Comparison of ENCODE assay signal across 10 cellular contexts in genomic region chr9:133989554-133990365, GRCh38. TPM values are rescaled to one million over a fixed set of nuclear protein-coding genes. Genes with fewer than 3 reads are reported as not detected.
DNase-seq lines count a peak whose midpoint lies in the region; ATAC-seq and TF ChIP-seq lines count a peak whose summit lies in the region.
"Had no signal": no experiment of that assay in that cellular context is flagged by ENCODE, and none has a peak within 500 bp of the region (broad histone marks: within the 10 kb centered on the region; RNA-seq: fewer than 3 reads in every experiment).

No MANE protein-coding gene starts in this region.

- intact Hi-C loops in left ventricle myocardium inferior (cut with micrococcal nuclease), result loop anchor here (5.0 kb wide), 1 partner anchor 197 kb away; no protein-coding TSS in a partner anchor
- intact Hi-C loops in heart right ventricle (cut with DNase I), result no loop called here
- intact Hi-C loops in prostate gland (cut with DNase I), result no loop called here

- peak overlapping the region; percentile 93 for H3K27ac ChIP-seq in left ventricle myocardium inferior (replicated peaks)
- no peak overlapping the region for H3K27ac ChIP-seq in heart right ventricle
- H3K27ac ChIP-seq in mesenchymal stem cell (ENCODE audit: low read length, poor library complexity, severe bottlenecking), result peak overlapping the region; percentile 96
- H3K27ac ChIP-seq in upper lobe of left lung, result peak overlapping the region in 3 of 4 donors; percentile 84 to 95 (median 94)
- H3K27ac ChIP-seq in prostate gland, result no peak overlapping the region

- DNase-seq in left ventricle myocardium inferior (peak; percentile 2), heart right ventricle (no peak), mesenchymal stem cell (no peak), upper lobe of left lung (no peak), prostate gland (ENCODE audit: low spot score) (no peak), KG1 (lab: John Stamatoyannopoulos, UW) (no peak)
- DNase-seq in activated CD8-positive, alpha-beta memory T cell treated with anti-CD3 and anti-CD28 coated beads, Interleukin-2, amount 50 U/mL, for 48 hours, result no peak
- DNase-seq: NCI-H2081 treated with DMSO at 0.1 percent for 48 hours; stimulated activated naive CD4-positive, alpha-beta T cell had no signal

- H2AK5ac ChIP-seq in mesenchymal stem cell (ENCODE audit: low read length, severe bottlenecking), result peak overlapping the region; percentile 30

- H3K18ac ChIP-seq in mesenchymal stem cell (ENCODE audit: low read depth in 1 of 2, low read length in 2 of 2), result peak overlapping the region in 1 of 2 experiments; percentile 93

- TF ChIP-seq POLR2A in upper lobe of left lung (IDR thresholded peaks at IDR 0.05), result no peak
- no peak for TF ChIP-seq POLR2A in prostate gland (IDR thresholded peaks at IDR 0.05)

- H3K79me1 ChIP-seq in mesenchymal stem cell (replicated peaks; ENCODE audit: low read length, poor library complexity, severe bottlenecking), result peaks cover 9% of the 10 kb centered on the region

- H3K9me3 ChIP-seq in left ventricle myocardium inferior (replicated peaks), result no peaks in the 10 kb centered on the region
- H3K9me3 ChIP-seq in heart right ventricle, result no peaks in the 10 kb centered on the region
- H3K9me3 ChIP-seq in mesenchymal stem cell (ENCODE audit: control insufficient read depth, low read length), result no peaks in the 10 kb centered on the region
- H3K9me3 ChIP-seq in upper lobe of left lung, result no peaks in the 10 kb centered on the region
- H3K9me3 ChIP-seq in prostate gland, result no peaks in the 10 kb centered on the region

- peak overlapping the region; percentile 71 for H3K4me2 ChIP-seq in mesenchymal stem cell (ENCODE audit: low read length, poor library complexity, severe bottlenecking)

- peak overlapping the region in 1 of 2 experiments; percentile 37 for H3K23ac ChIP-seq in mesenchymal stem cell (ENCODE audit: low read length in 2 of 2)

- H3K4me1 Mint-ChIP-seq in brain, result peaks cover 57% of the 10 kb centered on the region

- peak overlapping the region; percentile 89 to 96 (median 93) for H3K4me3 Mint-ChIP-seq in brain

- H3K36me3 ChIP-seq in left ventricle myocardium inferior (no peaks in the 10 kb centered on the region), heart right ventricle (no peaks in the 10 kb centered on the region), mesenchymal stem cell (ENCODE audit: control insufficient read depth in 1 of 2, insufficient read depth in 2 of 2, low read depth in 1 of 2, low read length in 2 of 2) (peaks cover 0 to 10% of the 10 kb centered on the region in 2 experiments), upper lobe of left lung (no peaks in the 10 kb centered on the region), prostate gland (no peaks in the 10 kb centered on the region)

- no peak overlapping the region for H2AFZ ChIP-seq in mesenchymal stem cell (ENCODE audit: low read depth, low read length)

- peaks cover 7% of the 10 kb centered on the region for H3K36me3 Mint-ChIP-seq in brain

- H3K4me1 ChIP-seq in left ventricle myocardium inferior (peaks cover 35% of the 10 kb centered on the region), heart right ventricle (peaks cover 8 to 34% (median 23%) of the 10 kb centered on the region in 9 donors), mesenchymal stem cell (ENCODE audit: control insufficient read depth, insufficient read depth, low read depth, low read length) (peaks cover 52% of the 10 kb centered on the region), upper lobe of left lung (peaks cover 24 to 42% (median 32%) of the 10 kb centered on the region in 4 donors), prostate gland (replicated peaks) (no peaks in the 10 kb centered on the region)

- no peak for TF ChIP-seq EP300 in upper lobe of left lung (IDR thresholded peaks at IDR 0.05)

- H2BK5ac ChIP-seq in mesenchymal stem cell (ENCODE audit: low read depth, low read length, poor library complexity, severe bottlenecking), result no peak overlapping the region

- no peak overlapping the region for H2BK15ac ChIP-seq in mesenchymal stem cell (ENCODE audit: low read depth, poor library complexity, severe bottlenecking)

- no peak overlapping the region for H2BK120ac ChIP-seq in mesenchymal stem cell (ENCODE audit: low read depth, low read length)

- H3K27me3 ChIP-seq in left ventricle myocardium inferior (ENCODE audit: low read depth) (peaks cover 6% of the 10 kb centered on the region), heart right ventricle (peaks cover 0 to 17% (median 0%) of the 10 kb centered on the region in 7 donors), mesenchymal stem cell (ENCODE audit: control insufficient read depth in 1 of 2, insufficient read depth in 1 of 2, low read length in 2 of 2) (no peaks in the 10 kb centered on the region), upper lobe of left lung (no peaks in the 10 kb centered on the region), prostate gland (replicated peaks; ENCODE audit: insufficient read depth) (no peaks in the 10 kb centered on the region)

- TF ChIP-seq CTCF in left ventricle myocardium inferior (IDR thresholded peaks at IDR 0.05; ENCODE audit: borderline replicate concordance), result no peak
- TF ChIP-seq CTCF in heart right ventricle (IDR thresholded peaks at IDR 0.05), result no peak
- no peak for TF ChIP-seq CTCF in brain (conservative IDR thresholded peaks at IDR 0.05)
- no peak for TF ChIP-seq CTCF in upper lobe of left lung (IDR thresholded peaks at IDR 0.05)
- no peak for TF ChIP-seq CTCF in prostate gland (IDR thresholded peaks at IDR 0.05)

- ATAC-seq in heart right ventricle, result no peak
- ATAC-seq in upper lobe of left lung (ENCODE audit: low FRiP score in 2 of 2), result no peak

- H3K14ac ChIP-seq in mesenchymal stem cell (ENCODE audit: low read length in 2 of 2), result peak overlapping the region in 1 of 2 experiments; percentile 37

- H3K4ac ChIP-seq in mesenchymal stem cell (ENCODE audit: low read depth in 1 of 2, low read length in 2 of 2), result peak overlapping the region in 1 of 2 experiments; percentile 38

- no peak overlapping the region for H3K9ac ChIP-seq in mesenchymal stem cell (ENCODE audit: low read length)

- peak overlapping the region in 1 of 2 experiments; percentile 37 for H2BK12ac ChIP-seq in mesenchymal stem cell (ENCODE audit: low read length in 2 of 2)

- H4K91ac ChIP-seq in mesenchymal stem cell (ENCODE audit: low read length), result peak overlapping the region; percentile 5

- H3K4me3 ChIP-seq in left ventricle myocardium inferior (no peak overlapping the region), heart right ventricle (peak overlapping the region in 3 of 10 donors; percentile 70 to 80 (median 77)), mesenchymal stem cell (ENCODE audit: insufficient read depth in 1 of 2, low read depth in 1 of 2, low read length in 2 of 2) (peak overlapping the region; percentile 87 to 91), upper lobe of left lung (peak overlapping the region in 3 of 4 donors; percentile 81 to 96 (median 91)), prostate gland (no peak overlapping the region)

- no peak overlapping the region for H4K8ac ChIP-seq in mesenchymal stem cell (ENCODE audit: low read length)

- peaks cover 0 to 3% (median 0%) of the 10 kb centered on the region in 5 experiments for H3K9me3 Mint-ChIP-seq in brain

- H3K27ac Mint-ChIP-seq in brain, result peak overlapping the region; percentile 49 to 97 (median 92)

- H3K27me3 Mint-ChIP-seq in brain, result no peaks in the 10 kb centered on the region

- WGBS in heart right ventricle, 2 donors, result 89 to 91% methylated on average over 26 to 27 of the region's 27 CpGs
- 91% methylated on average over 25 of the region's 27 CpGs for WGBS in mesenchymal stem cell
- WGBS in upper lobe of left lung, 2 donors, result 77 to 78% methylated on average over 25 to 27 of the region's 27 CpGs
- WGBS in prostate gland, result 75% methylated on average over 26 of the region's 27 CpGs

RNA-seq across cellular contexts. Expression of gene VAV2, which starts 2.4 kb away (rescaled TPM):
- total RNA-seq in left ventricle myocardium inferior (4.1 TPM), heart right ventricle (1 to 10 TPM; 2.9 to 7.1 (median 5.0) TPM), upper lobe of left lung (10 to 100 TPM; 12.0 to 38.8 (median 22.0) TPM), prostate gland (10 to 100 TPM; 13.5 to 19.5 TPM)
- polyA plus RNA-seq in heart right ventricle (1 to 10 TPM; 4.3 to 5.7 TPM), brain (ENCODE audit: insufficient read depth, low read depth, low replicate concordance) (80.6 TPM)
- 11.6 TPM for polyA plus RNA-seq in mesenchymal stem cell (2013, experiment 1 of 2)
- 11.1 TPM for polyA plus RNA-seq in mesenchymal stem cell (2013, experiment 2 of 2)

RNA-seq across cellular contexts. Expression of gene BRD3OS, which starts 35.5 kb away (rescaled TPM):
- 5.7 TPM for total RNA-seq in left ventricle myocardium inferior
- 10 to 100 TPM in 2 of 10 donors, 1 to 10 TPM in 8; 4.1 to 11.6 (median 7.8) TPM for total RNA-seq in heart right ventricle
- 1 to 10 TPM; 4.8 to 6.7 TPM for polyA plus RNA-seq in heart right ventricle
- polyA plus RNA-seq in brain (ENCODE audit: insufficient read depth, low read depth, low replicate concordance), result 49.4 TPM
- polyA plus RNA-seq in mesenchymal stem cell (2013, experiment 1 of 2), result 23.6 TPM
- polyA plus RNA-seq in mesenchymal stem cell (2013, experiment 2 of 2), result 26.5 TPM
- 10 to 100 TPM in 4 of 6 donors, 1 to 10 TPM in 2; 7.0 to 17.8 (median 11.6) TPM for total RNA-seq in upper lobe of left lung
- 10 to 100 TPM; 16.2 to 30.1 TPM for total RNA-seq in prostate gland

Comparison
In these comparisons a context has a peak if more than half of its experiments do, and no peak if none do; other contexts are left out.
1. H3K27ac ChIP-seq: peak in left ventricle myocardium inferior (single experiment), mesenchymal stem cell (single experiment) and upper lobe of left lung (3 of 4); none in heart right ventricle (0 of 10) and prostate gland (0 of 2).
2. H3K4me3 ChIP-seq: peak in mesenchymal stem cell (2 of 2) and upper lobe of left lung (3 of 4); none in left ventricle myocardium inferior (single experiment) and prostate gland (0 of 2).